ENCODE assay signal across 23 cellular contexts in genomic region chr20:51486197-51487005, GRCh38. TPM values are rescaled to one million over a fixed set of nuclear protein-coding genes. Genes with fewer than 3 reads are reported as not detected.
A peak's percentile ranks its signal among the peaks of the same experiment; 100 is the strongest.
DNase-seq lines count a peak whose midpoint lies in the region; ATAC-seq and TF ChIP-seq lines count a peak whose summit lies in the region.
"Had no signal": no experiment of that assay in that cellular context is flagged by ENCODE, and none has a peak within 500 bp of the region (broad histone marks: within the 10 kb centered on the region; RNA-seq: fewer than 3 reads in every experiment).

No MANE protein-coding gene starts in this region.

- TF ChIP-seq POLR2A in IMR-90 (IDR thresholded peaks at IDR 0.05; ENCODE audit: low read depth, low read length) (0 out of 2 replicates have a peak, but pooled peaks have one; percentile 9), transverse colon (IDR thresholded peaks at IDR 0.05) (no peak)

- H3K4me2 ChIP-seq in IMR-90 (ENCODE audit: low read depth, low read length) = peak overlapping the region; percentile 48
- H3K4me2 ChIP-seq: KMS-11 had no signal

- no peak for ATAC-seq in CD4-positive, CD25-positive, alpha-beta regulatory T cell (ENCODE audit: low read depth in 2 of 2)
- ATAC-seq in IMR-90 (ENCODE audit: low read depth) (peak; percentile 67), natural killer cell (no peak), HG03354 (IDR thresholded peaks at IDR 0.05; ENCODE audit: poor library complexity, severe bottlenecking, unreplicated experiment) (no peak)
- ATAC-seq: activated T-cell treated with anti-CD3 and anti-CD28 coated beads, Interleukin-2, amount 50 U/mL, for 72 hours had no signal

- intact Hi-C loops in IMR-90 (cut with micrococcal nuclease) = loop anchor here (2.0 to 5.0 kb wide), 2 partner anchors 42 to 76 kb away; no protein-coding TSS in a partner anchor
- intact Hi-C loops in natural killer cell (cut with micrococcal nuclease) = no loop called here
- intact Hi-C loops in transverse colon (cut with DNase I; ENCODE audit: low total_unique reads) = no loop called here

- peak overlapping the region; percentile 23; the same call in 1 of the 2 replicates for H2BK120ac ChIP-seq in IMR-90 (ENCODE audit: low read depth, low read length)

- H3K27ac ChIP-seq in CD4-positive, CD25-positive, alpha-beta regulatory T cell (ENCODE audit: insufficient read depth, low read length, poor library complexity, severe bottlenecking) = no peak overlapping the region
- H3K27ac ChIP-seq in IMR-90 (ENCODE audit: insufficient read depth, low read length) (peak overlapping the region; percentile 18; the same call in 1 of the 2 replicates), brain microvascular endothelial cell (no peak overlapping the region), transverse colon (no peak overlapping the region)
- H3K27ac ChIP-seq: HL-60, KMS-11, vagina had no signal

- POLR2A ChIA-PET in IMR-90 (lab: Charles Lee; ENCODE audit: unreplicated experiment) = no interaction called here

- CTCF ChIA-PET in IMR-90 (lab: Yijun Ruan, JAX) = interaction anchor here (0.5 kb wide), 1 partner anchor 114 kb away, joined by 3 read pairs; no protein-coding TSS in a partner anchor

- no peaks in the 10 kb centered on the region for H3K27me3 ChIP-seq in CD4-positive, CD25-positive, alpha-beta regulatory T cell (ENCODE audit: control insufficient read depth, insufficient read depth, low read length)
- H3K27me3 ChIP-seq in IMR-90 (ENCODE audit: control insufficient read depth, insufficient read depth, low read length) = no peaks in the 10 kb centered on the region
- H3K27me3 ChIP-seq in brain microvascular endothelial cell (replicated peaks) = no peaks in the 10 kb centered on the region
- no peaks in the 10 kb centered on the region for H3K27me3 ChIP-seq in transverse colon
- H3K27me3 ChIP-seq: vagina had no signal

- no peak overlapping the region for H3K9ac ChIP-seq in IMR-90 (ENCODE audit: low read depth, low read length)
- H3K9ac ChIP-seq: KMS-11 had no signal

- no peak overlapping the region; the same call in 1 of the 2 replicates for H3K14ac ChIP-seq in IMR-90 (replicated peaks; ENCODE audit: low read depth, low read length)

- H3K4me1 Mint-ChIP-seq in CD4-positive, CD25-positive, alpha-beta regulatory T cell = peaks cover 18 to 62% (median 32%) of the 10 kb centered on the region in 4 donors
- H3K4me1 Mint-ChIP-seq in natural killer cell = peaks cover 91 to 94% of the 10 kb centered on the region in 2 donors

- in situ Hi-C loops in IMR-90 (cut with MboI; ENCODE audit: low sequenced_read_pairs) = no loop called here
- in situ Hi-C loops in brain microvascular endothelial cell (cut with HindIII; ENCODE audit: low pct_ligation_motif_present, low sequenced_read_pairs) = no loop called here
- in situ Hi-C loops in transverse colon (cut with MboI; ENCODE audit: low pct_ligation_motif_present in 1 of 4, low pct_unique_long_range_greater_than_20kb in 1 of 4, low sequenced_read_pairs in 3 of 4) = no loop called here

- no peak overlapping the region for H4K5ac ChIP-seq in IMR-90 (ENCODE audit: low read depth, low read length)

- H4K20me1 ChIP-seq in IMR-90 (ENCODE audit: insufficient read depth, low read length) = peaks cover 3% of the 10 kb centered on the region; the same call in 1 of the 2 replicates

- no TSS peak for BruUV-seq in IMR-90 (replicated peaks; lab: Mats Ljungman, UMichigan)

- DNase-seq in CD4-positive, CD25-positive, alpha-beta regulatory T cell = no peak
- DNase-seq in IMR-90 (peak; percentile 85), brain microvascular endothelial cell (peak; percentile 34), natural killer cell (no peak), kidney glomerular epithelial cell (lab: John Stamatoyannopoulos, UW) (no peak), DMS53 treated with DMSO at 0.1 percent for 48 hours (lab: John Stamatoyannopoulos, UW; ENCODE audit: unreplicated experiment) (no peak), transverse colon (no peak)
- DNase-seq: activated CD4-positive, alpha-beta T cell treated with anti-CD3 and anti-CD28 coated beads, Interleukin-2, amount 10 ng/mL, durations not matched to agents 24 days and 14 days; activated T-cell treated with anti-CD3 and anti-CD28 coated beads, Interleukin-2, amount 50 U/mL, for 72 hours; amygdala; cortex of kidney; DMS 273 treated with DMSO at 0.1 percent for 48 hours; erythroblast; islet precursor cell; NCI-H1105 treated with DMSO at 0.1 percent for 48 hours; NCI-H345; stimulated activated naive CD4-positive, alpha-beta T cell treated with Interleukin-2 at 50 U/mL for 16 hours; T1000 had no signal

- no peak overlapping the region; the same call in 1 of the 2 replicates for H2AK5ac ChIP-seq in IMR-90 (ENCODE audit: low read depth, low read length)

- no peak overlapping the region for H3K4me3 Mint-ChIP-seq in CD4-positive, CD25-positive, alpha-beta regulatory T cell
- H3K4me3 Mint-ChIP-seq in natural killer cell = no peak overlapping the region
- H3K4me3 Mint-ChIP-seq: activated CD4-positive, alpha-beta T cell treated with anti-CD3 and anti-CD28 coated beads, Interleukin-2, amount 10 ng/mL, durations not matched to agents 24 days and 14 days; activated T-cell treated with anti-CD3 and anti-CD28 coated beads, Interleukin-2, amount 50 U/mL, for 72 hours; memory B cell had no signal

- H3K36me3 Mint-ChIP-seq in CD4-positive, CD25-positive, alpha-beta regulatory T cell = peaks cover 43% of the 10 kb centered on the region
- no peaks in the 10 kb centered on the region for H3K36me3 Mint-ChIP-seq in natural killer cell

- H2BK5ac ChIP-seq in IMR-90 (ENCODE audit: low read depth, low read length, poor library complexity, severe bottlenecking) = no peak overlapping the region

- no peaks in the 10 kb centered on the region for H3K27me3 Mint-ChIP-seq in CD4-positive, CD25-positive, alpha-beta regulatory T cell
- no peaks in the 10 kb centered on the region for H3K27me3 Mint-ChIP-seq in natural killer cell (ENCODE audit: low read depth in 2 of 2)
- H3K27me3 Mint-ChIP-seq: activated CD4-positive, alpha-beta T cell treated with anti-CD3 and anti-CD28 coated beads, Interleukin-2, amount 10 ng/mL, durations not matched to agents 24 days and 14 days; memory B cell had no signal

- H2BK20ac ChIP-seq in IMR-90 (ENCODE audit: low read depth, low read length) = no peak overlapping the region; the same call in 1 of the 2 replicates

- TF ChIP-seq CTCF in IMR-90 (conservative IDR thresholded peaks at IDR 0.05; ENCODE audit: low read depth, low read length) (no peak), brain microvascular endothelial cell (IDR thresholded peaks at IDR 0.05; ENCODE audit: low read depth, low read length, missing control alignments) (no peak), natural killer cell (IDR thresholded peaks at IDR 0.05) (no peak), transverse colon (IDR thresholded peaks at IDR 0.05) (no peak)

- peaks cover 45% of the 10 kb centered on the region for H3K36me3 ChIP-seq in CD4-positive, CD25-positive, alpha-beta regulatory T cell (ENCODE audit: control insufficient read depth, insufficient read depth, low read length)
- H3K36me3 ChIP-seq in IMR-90 (ENCODE audit: control insufficient read depth, insufficient read depth, low read length) = no peaks in the 10 kb centered on the region
- no peaks in the 10 kb centered on the region for H3K36me3 ChIP-seq in brain microvascular endothelial cell (replicated peaks)
- H3K36me3 ChIP-seq in transverse colon = no peaks in the 10 kb centered on the region
- H3K36me3 ChIP-seq: vagina had no signal

- TF ChIP-seq EP300 in transverse colon (IDR thresholded peaks at IDR 0.05; ENCODE audit: low read depth) = no peak

- H3K4me1 ChIP-seq in CD4-positive, CD25-positive, alpha-beta regulatory T cell (ENCODE audit: control insufficient read depth, insufficient read depth, low read length, poor library complexity, severe bottlenecking) = peaks cover 8% of the 10 kb centered on the region
- H3K4me1 ChIP-seq in IMR-90 (ENCODE audit: control insufficient read depth, insufficient read depth, low read length) = peaks cover 10% of the 10 kb centered on the region
- H3K4me1 ChIP-seq in transverse colon = peaks cover 0 to 3% (median 0%) of the 10 kb centered on the region in 4 donors

- H3K4ac ChIP-seq in IMR-90 (ENCODE audit: low read depth, low read length) = peak overlapping the region; percentile 55

- H3K9me3 Mint-ChIP-seq in CD4-positive, CD25-positive, alpha-beta regulatory T cell = peaks cover 0 to 1% (median 0%) of the 10 kb centered on the region in 7 donors
- no peaks in the 10 kb centered on the region for H3K9me3 Mint-ChIP-seq in natural killer cell
- H3K9me3 Mint-ChIP-seq: activated CD4-positive, alpha-beta T cell treated with anti-CD3 and anti-CD28 coated beads, Interleukin-2, amount 10 ng/mL, durations not matched to agents 24 days and 14 days; activated T-cell treated with anti-CD3 and anti-CD28 coated beads, Interleukin-2, amount 50 U/mL, for 72 hours; memory B cell had no signal

- H4K91ac ChIP-seq in IMR-90 (ENCODE audit: insufficient read depth, low read depth, low read length) = no peak overlapping the region

- H3K56ac ChIP-seq in IMR-90 (ENCODE audit: extremely low read depth, insufficient read depth, low read length) = no peak overlapping the region

- H3K9me3 ChIP-seq in CD4-positive, CD25-positive, alpha-beta regulatory T cell (ENCODE audit: control insufficient read depth in 2 of 2, low read length in 2 of 2) = no peaks in the 10 kb centered on the region
- H3K9me3 ChIP-seq in IMR-90 (ENCODE audit: control insufficient read depth, insufficient read depth, low read length) (no peaks in the 10 kb centered on the region), transverse colon (no peaks in the 10 kb centered on the region)
- H3K9me3 ChIP-seq: vagina had no signal

- H2BK15ac ChIP-seq in IMR-90 (ENCODE audit: low read depth, low read length) = no peak overlapping the region

- dilution Hi-C loops in IMR-90 (cut with HindIII; ENCODE audit: low sequenced_read_pairs, unreplicated experiment) = no loop called here

- H2AFZ ChIP-seq in IMR-90 (replicated peaks; ENCODE audit: low read length, poor library complexity) = peak overlapping the region; percentile 4

- no peak overlapping the region for H3K18ac ChIP-seq in IMR-90 (ENCODE audit: low read depth, low read length)

- no peak overlapping the region for H3K4me3 ChIP-seq in CD4-positive, CD25-positive, alpha-beta regulatory T cell (ENCODE audit: low read depth, low read length)
- H3K4me3 ChIP-seq in IMR-90 (ENCODE audit: insufficient read depth, low read depth, low read length) (no peak overlapping the region), brain microvascular endothelial cell (ENCODE audit: low read depth, low read length) (no peak overlapping the region), transverse colon (no peak overlapping the region)
- H3K4me3 ChIP-seq: vagina had no signal

- H3K79me1 ChIP-seq in IMR-90 (ENCODE audit: low read depth in 1 of 2, low read length in 2 of 2) = no peaks in the 10 kb centered on the region

- no peak for TF ChIP-seq RAD21 in IMR-90 (IDR thresholded peaks at IDR 0.05; ENCODE audit: low read length)

- 49% methylated on average over 6 of the region's 12 CpGs; no CpG with 5 or more reads in 1 of the 2 experiments for WGBS in IMR-90 (ENCODE audit: extremely low coverage in 2 of 2, insufficient read length in 1 of 2), 2 experiments
- whole genome bisulfite sequencing in transverse colon (ENCODE audit: low coverage in 1 of 2), 2 donors = 87% methylated on average over 12 of the region's 12 CpGs; no CpG with 5 or more reads in 1 of the 2 donors

- H3K9me1 ChIP-seq in IMR-90 (ENCODE audit: insufficient read depth, low read length) = peaks cover 7% of the 10 kb centered on the region; the same call in 1 of the 2 replicates

- H4K8ac ChIP-seq in IMR-90 (ENCODE audit: low read depth in 2 of 2, low read length in 2 of 2) = no peak overlapping the region; a peak in 1 of 4 replicates

- H3K27ac Mint-ChIP-seq in CD4-positive, CD25-positive, alpha-beta regulatory T cell = peak overlapping the region in 2 of 3 donors; percentile 20 to 62
- H3K27ac Mint-ChIP-seq in natural killer cell = peak overlapping the region; percentile 72 to 95
- H3K27ac Mint-ChIP-seq: activated CD4-positive, alpha-beta T cell treated with anti-CD3 and anti-CD28 coated beads, Interleukin-2, amount 10 ng/mL, durations not matched to agents 24 days and 14 days; memory B cell had no signal

- H2AK9ac ChIP-seq in IMR-90 (replicated peaks; ENCODE audit: low read depth, low read length, poor library complexity) = no peak overlapping the region

- H3K23ac ChIP-seq in IMR-90 (ENCODE audit: low read depth, low read length) = no peak overlapping the region

RNA-seq across cellular contexts. Expression of gene NFATC2, which starts 56.1 kb away (rescaled TPM):
- 56.8 TPM for total RNA-seq in CD4-positive, CD25-positive, alpha-beta regulatory T cell
- polyA plus RNA-seq in CD4-positive, CD25-positive, alpha-beta regulatory T cell = 10 to 100 TPM; 11.0 to 17.6 (median 13.5) TPM
- total RNA-seq in IMR-90 (2012; rRNA removed) = 0.18 and 0.28 TPM in 2 replicates
- polyA plus RNA-seq in IMR-90 (2012; rRNA removed) = 0.38 and 0.44 TPM in 2 replicates
- polyA plus RNA-seq in IMR-90 (2012; cell fraction: cytosol; rRNA removed) = 0.16 and 0.22 TPM in 2 replicates
- polyA plus RNA-seq in IMR-90 (2012; cell fraction: nucleus; rRNA removed; ENCODE audit: low replicate concordance) = 0.70 and 0.74 TPM in 2 replicates
- total RNA-seq in natural killer cell = 100 to 1,000 TPM; 141 to 195 (median 160) TPM
- 10 to 100 TPM in 3 of 4 donors, 1 to 10 TPM in 1; 5.3 to 22.5 (median 11.5) TPM for total RNA-seq in transverse colon

Comparison
In these comparisons a context has a peak if more than half of its experiments do, and no peak if none do; other contexts are left out.
1. DNase-seq: peak in IMR-90 (single experiment) and brain microvascular endothelial cell (single experiment); none in CD4-positive, CD25-positive, alpha-beta regulatory T cell (0 of 3), natural killer cell (single experiment), kidney glomerular epithelial cell (single experiment), DMS53 treated with DMSO at 0.1 percent for 48 hours (single experiment) and transverse colon (single experiment).